ENCODE assay signal across 16 cellular contexts in the genomic region with DNA sequence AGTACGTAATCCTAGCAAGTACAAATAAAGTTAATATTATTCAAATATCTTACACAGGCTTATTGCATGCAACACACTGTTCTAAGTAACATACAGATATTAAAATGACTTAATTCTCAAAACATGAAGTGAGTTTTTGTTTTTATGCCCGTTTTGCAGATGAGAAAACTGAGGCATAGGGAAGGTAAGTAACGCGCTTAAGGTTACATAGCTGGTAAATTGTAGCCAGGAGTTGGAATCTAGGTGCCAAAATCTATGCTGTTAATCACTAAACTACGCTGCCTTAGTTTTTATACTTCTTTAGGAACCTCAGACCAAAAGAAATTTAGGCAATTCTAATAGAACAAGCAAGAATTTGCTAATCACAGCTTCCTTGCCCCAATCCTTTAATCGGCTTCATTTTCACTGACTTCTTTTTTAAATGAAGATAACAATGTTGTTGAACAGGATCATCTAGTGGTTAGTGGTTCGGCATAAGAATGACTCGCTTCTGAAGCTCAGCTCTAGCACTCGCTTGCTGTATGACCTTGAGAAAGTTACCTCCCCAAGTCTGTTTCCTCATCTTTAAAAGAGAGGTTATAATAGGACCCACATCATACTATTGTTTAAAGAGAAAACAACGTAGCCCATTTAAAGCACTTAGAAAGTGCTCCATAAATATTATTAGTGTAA. TPM values are rescaled to one million over a fixed set of nuclear protein-coding genes. Genes with fewer than 3 reads are reported as not detected.
"Had no signal": no experiment of that assay in that cellular context is flagged by ENCODE, and none has a peak within 500 bp of the region (broad histone marks: within the 10 kb centered on the region; RNA-seq: fewer than 3 reads in every experiment).

No MANE protein-coding gene starts in this region.

- H3K36me3 Mint-ChIP-seq: activated CD8-positive, alpha-beta memory T cell treated with anti-CD3 and anti-CD28 coated beads, Interleukin-2, amount 10 ng/mL, durations not matched to agents 7 days and 5 days; activated naive CD4-positive, alpha-beta T cell treated with anti-CD3 and anti-CD28 coated beads, Interleukin-2, amount 50 U/mL, for 72 hours; mesothelial cell of epicardium had no signal

- H3K9me3 Mint-ChIP-seq: activated T-cell treated with anti-CD3 and anti-CD28 coated beads, Interleukin-2, amount 50 U/mL, for 24 hours; T-helper 1 cell treated with Interleukin-12 subunit alpha and Interleukin-12 subunit beta and Interleukin-4 antibody, amounts not matched to agents 30 μg/mL and 1 μg/mL, for 36 hours had no signal

- DNase-seq: activated CD8-positive, alpha-beta memory T cell treated with anti-CD3 and anti-CD28 coated beads, Interleukin-2, amount 10 ng/mL, durations not matched to agents 7 days and 5 days; activated effector memory CD4-positive, alpha-beta T cell treated with anti-CD3 and anti-CD28 coated beads, Interleukin-2, amount 50 U/mL, for 16 hours; activated T-cell treated with anti-CD3 and anti-CD28 coated beads, Interleukin-2, amount 50 U/mL, for 24 hours; esophagus squamous epithelium; foreskin fibroblast; kidney glomerular epithelial cell; posterior cingulate gyrus; right cardiac atrium; stimulated activated CD4-positive, alpha-beta T cell treated with anti-CD3 and anti-CD28 coated beads, Interleukin-2, amount 100 ng/mL, for 24 hours; stimulated activated naive CD4-positive, alpha-beta T cell had no signal

- H3K4me3 ChIP-seq: esophagus squamous epithelium had no signal

- H3K27ac Mint-ChIP-seq: activated CD8-positive, alpha-beta memory T cell treated with anti-CD3 and anti-CD28 coated beads, Interleukin-2, amount 10 ng/mL, durations not matched to agents 7 days and 5 days; activated naive CD4-positive, alpha-beta T cell treated with anti-CD3 and anti-CD28 coated beads, Interleukin-2, amount 50 U/mL, for 72 hours; activated T-cell treated with anti-CD3 and anti-CD28 coated beads, Interleukin-2, amount 50 U/mL, for 24 hours; mesothelial cell of epicardium; T-helper 1 cell treated with Interleukin-12 subunit alpha and Interleukin-12 subunit beta and Interleukin-4 antibody, amounts not matched to agents 30 μg/mL and 1 μg/mL, for 36 hours had no signal

- H3K4me3 Mint-ChIP-seq: activated CD8-positive, alpha-beta memory T cell treated with anti-CD3 and anti-CD28 coated beads, Interleukin-2, amount 10 ng/mL, durations not matched to agents 7 days and 5 days; activated T-cell treated with anti-CD3 and anti-CD28 coated beads, Interleukin-2, amount 50 U/mL, for 24 hours; T-helper 1 cell treated with Interleukin-12 subunit alpha and Interleukin-12 subunit beta and Interleukin-4 antibody, amounts not matched to agents 30 μg/mL and 1 μg/mL, for 36 hours had no signal

- H3K9me3 ChIP-seq: esophagus squamous epithelium, neutrophil had no signal

- H3K36me3 ChIP-seq: esophagus squamous epithelium, neutrophil had no signal

- H3K4me1 Mint-ChIP-seq: activated CD8-positive, alpha-beta memory T cell treated with anti-CD3 and anti-CD28 coated beads, Interleukin-2, amount 10 ng/mL, durations not matched to agents 7 days and 5 days had no signal

- H3K27ac ChIP-seq: esophagus squamous epithelium, neutrophil had no signal

- ATAC-seq: activated CD4-positive, CD25-positive, alpha-beta regulatory T cell treated with anti-CD3 and anti-CD28 coated beads, Interleukin-2, amount 50 U/mL, for 24 hours; activated CD8-positive, alpha-beta memory T cell treated with anti-CD3 and anti-CD28 coated beads, Interleukin-2, amount 10 ng/mL, durations not matched to agents 7 days and 5 days; activated naive CD4-positive, alpha-beta T cell treated with anti-CD3 and anti-CD28 coated beads, Interleukin-2, amount 50 U/mL, for 72 hours; right cardiac atrium had no signal

RNA-seq across cellular contexts. Expression of gene LRRTM3, which starts 1.0 kb away (rescaled TPM):
- total RNA-seq: activated CD8-positive, alpha-beta memory T cell treated with anti-CD3 and anti-CD28 coated beads, Interleukin-2, amount 10 ng/mL, durations not matched to agents 7 days and 5 days; activated naive CD4-positive, alpha-beta T cell treated with anti-CD3 and anti-CD28 coated beads, Interleukin-2, amount 50 U/mL, for 72 hours; lower leg skin; right cardiac atrium had no signal
